Comparison of ENCODE assay signal across 8 cellular contexts in genomic region chr6:157323924-157324276, GRCh38. TPM values are rescaled to one million over a fixed set of nuclear protein-coding genes. Genes with fewer than 3 reads are reported as not detected.
A peak's percentile ranks its signal among the peaks of the same experiment; 100 is the strongest.
DNase-seq lines count a peak whose midpoint lies in the region; ATAC-seq and TF ChIP-seq lines count a peak whose summit lies in the region.

No MANE protein-coding gene starts in this region.

- peaks cover 0 to 10% of the 10 kb centered on the region in 2 donors for H3K27me3 ChIP-seq in duodenal mucosa (ENCODE audit: control insufficient read depth in 1 of 2, insufficient read depth in 2 of 2, low read length in 2 of 2)

- ATAC-seq in GM18858 (IDR thresholded peaks at IDR 0.05; ENCODE audit: unreplicated experiment), result peak; percentile 27
- peak; percentile 37 for ATAC-seq in HG03108 (IDR thresholded peaks at IDR 0.05; ENCODE audit: unreplicated experiment)

- peak overlapping the region; percentile 76 for H3K4me3 ChIP-seq in WI38 (ENCODE audit: low read depth, low read length)
- peak overlapping the region; percentile 92 to 98 for H3K4me3 ChIP-seq in duodenal mucosa (ENCODE audit: low read depth in 1 of 2, low read length in 2 of 2)

- no peak for TF ChIP-seq CTCF in WI38 (IDR thresholded peaks at IDR 0.05; ENCODE audit: low read depth, low read length)

- DNase-seq in lung microvascular endothelial cell (ENCODE audit: low read depth in 2 of 2), result peak; percentile 89 to 92
- DNase-seq in stimulated activated CD8-positive, alpha-beta memory T cell treated with anti-CD3 and anti-CD28 coated beads, Interleukin-4, amount 100 ng/mL, for 24 hours (ENCODE audit: low read depth), result peak; percentile 19
- no peak for DNase-seq in NCI-H510A treated with DMSO at 0.1 percent for 48 hours (lab: John Stamatoyannopoulos, UW)
- DNase-seq in NCI-H146 treated with DMSO at 0.1 percent for 48 hours (lab: John Stamatoyannopoulos, UW; ENCODE audit: unreplicated experiment), result no peak

- H3K9me3 ChIP-seq in duodenal mucosa (ENCODE audit: control insufficient read depth in 1 of 2, low read length in 2 of 2), result no peaks in the 10 kb centered on the region

- peaks cover 7 to 13% of the 10 kb centered on the region in 2 donors for H3K36me3 ChIP-seq in duodenal mucosa (ENCODE audit: control insufficient read depth in 1 of 2, insufficient read depth in 2 of 2, low read length in 2 of 2)

- peak overlapping the region; percentile 87 to 91 for H3K9ac ChIP-seq in duodenal mucosa (ENCODE audit: low read depth in 1 of 2, low read length in 2 of 2)

- peaks cover 14 to 24% of the 10 kb centered on the region in 2 donors for H3K4me1 ChIP-seq in duodenal mucosa (ENCODE audit: control insufficient read depth in 1 of 2, insufficient read depth in 2 of 2, low read length in 2 of 2)

- peak overlapping the region; percentile 83 for H3K27ac ChIP-seq in duodenal mucosa (ENCODE audit: low read depth, low read length)

RNA-seq across cellular contexts. Expression of gene TMEM242, which starts 0.6 kb away (rescaled TPM):
- 5.0 and 5.2 TPM in 2 replicates for total RNA-seq in lung microvascular endothelial cell

RNA-seq across cellular contexts. Expression of gene ZDHHC14, which starts 57.1 kb away (rescaled TPM):
- total RNA-seq in lung microvascular endothelial cell, result 16.1 and 56.0 TPM in 2 replicates

Comparison
In these comparisons a context has a peak if more than half of its experiments do, and no peak if none do; other contexts are left out.
1. DNase-seq: peak in lung microvascular endothelial cell (2 of 2) and stimulated activated CD8-positive, alpha-beta memory T cell treated with anti-CD3 and anti-CD28 coated beads, Interleukin-4, amount 100 ng/mL, for 24 hours (single experiment); none in NCI-H510A treated with DMSO at 0.1 percent for 48 hours (single experiment) and NCI-H146 treated with DMSO at 0.1 percent for 48 hours (single experiment).